In genomic region chr17:39450847-39451581, GRCh38 we compare ENCODE assay signal across 8 cellular contexts. TPM values are rescaled to one million over a fixed set of nuclear protein-coding genes. Genes with fewer than 3 reads are reported as not detected.
DNase-seq lines count a peak whose midpoint lies in the region; ATAC-seq, FAIRE-seq and TF ChIP-seq lines count a peak whose summit lies in the region.

Gene MED1 (minus strand): TSS chr17:39451263. CDS start chr17:39451062, 201 bp downstream.

- H3K9me2 ChIP-seq in OCI-LY1 (ENCODE audit: low read depth, low read length), result no peaks in the 10 kb centered on the region

- H3K9ac ChIP-seq in HUES64 (ENCODE audit: low read depth, low read length) (peak within 1 kb of the TSS; percentile 98), OCI-LY1 (ENCODE audit: low read length) (peak within 1 kb of the TSS; percentile 95)

- H3K4me3 Mint-ChIP-seq in mesothelial cell of epicardium, result peak within 1 kb of the TSS; percentile 99

- no peak within 1 kb of the TSS for H2AFZ ChIP-seq in OCI-LY1 (ENCODE audit: low read length)

- H3K27me3 ChIP-seq in HUES64 (ENCODE audit: insufficient read depth, low read length), result no peaks in the 10 kb centered on the region
- H3K27me3 ChIP-seq in OCI-LY1 (ENCODE audit: insufficient read depth, low read length), result no peaks in the 10 kb centered on the region

- no peaks in the 10 kb centered on the region for H3K27me3 Mint-ChIP-seq in mesothelial cell of epicardium (ENCODE audit: low read depth)

- DNase-seq in Caki2 (ENCODE audit: low read depth) (peak; percentile 97), mesothelial cell of epicardium (ENCODE audit: low spot score in 2 of 2, unreplicated experiment in 2 of 2) (peak; percentile 86 to 90)
- peak; percentile 89 for DNase-seq in activated CD8-positive, alpha-beta memory T cell treated with anti-CD3 and anti-CD28 coated beads, Interleukin-2, amount 50 U/mL, for 4 hours
- DNase-seq in stimulated activated CD8-positive, alpha-beta memory T cell treated with anti-CD3 and anti-CD28 coated beads, Interleukin-15, amount 100 ng/mL, for 48 hours (ENCODE audit: low read depth in 2 of 2), result peak; percentile 87 to 91

- no peaks in the 10 kb centered on the region for H3F3A ChIP-seq in OCI-LY1 (ENCODE audit: insufficient read depth, low read length)

- H3K27ac Mint-ChIP-seq in mesothelial cell of epicardium, result peak within 1 kb of the TSS; percentile 100

- H3K4me3 ChIP-seq in HUES64 (ENCODE audit: low read length), result peak within 1 kb of the TSS; percentile 86
- H3K4me3 ChIP-seq in OCI-LY1 (ENCODE audit: low read depth, low read length, poor library complexity, severe bottlenecking), result peak within 1 kb of the TSS; percentile 89

- in situ Hi-C loops in Caki2 (cut with HindIII; ENCODE audit: low pct_unique_long_range_greater_than_20kb, low sequenced_read_pairs), result loop anchor here (5.0 kb wide), 1 partner anchor 44 kb away; no protein-coding TSS in a partner anchor

- peaks cover 10% of the 10 kb centered on the region for H3K36me3 Mint-ChIP-seq in mesothelial cell of epicardium

- H3K36me3 ChIP-seq in HUES64 (ENCODE audit: insufficient read depth, low read length) (peaks cover 24% of the 10 kb centered on the region), OCI-LY1 (ENCODE audit: insufficient read depth, low read length) (peaks cover 15% of the 10 kb centered on the region)

- H3K27ac ChIP-seq in HUES64 (ENCODE audit: low read depth, low read length), result peak within 1 kb of the TSS; percentile 89
- peak within 1 kb of the TSS; percentile 58 for H3K27ac ChIP-seq in OCI-LY1 (ENCODE audit: low read depth, low read length, poor library complexity, severe bottlenecking)

- H4K20me1 ChIP-seq in OCI-LY1 (ENCODE audit: insufficient read depth, low read length), result no peaks in the 10 kb centered on the region

- TF ChIP-seq CTCF in OCI-LY1 (IDR thresholded peaks at IDR 0.05; ENCODE audit: low read length), result no peak
- no peak for TF ChIP-seq CTCF in mesothelial cell of epicardium (IDR thresholded peaks at IDR 0.05; ENCODE audit: unreplicated experiment)

- FAIRE-seq in endometrium (lab: Jason Lieb, UNC), result peak; percentile 81

- peaks cover 24% of the 10 kb centered on the region for H3K79me2 ChIP-seq in OCI-LY1 (ENCODE audit: insufficient read depth, low read length)

- peaks cover 14% of the 10 kb centered on the region for H3K4me1 Mint-ChIP-seq in mesothelial cell of epicardium

- peak within 1 kb of the TSS; percentile 91 for H3K4me2 ChIP-seq in OCI-LY1 (ENCODE audit: low read length)

- no peaks in the 10 kb centered on the region for H3K9me3 Mint-ChIP-seq in mesothelial cell of epicardium

- H3K9me3 ChIP-seq in HUES64 (ENCODE audit: insufficient read depth, low read depth, low read length), result no peaks in the 10 kb centered on the region
- no peaks in the 10 kb centered on the region for H3K9me3 ChIP-seq in OCI-LY1 (ENCODE audit: low read length)

- no peaks in the 10 kb centered on the region for H3K4me1 ChIP-seq in HUES64 (ENCODE audit: insufficient read depth, low read length)
- peaks cover 31% of the 10 kb centered on the region for H3K4me1 ChIP-seq in OCI-LY1 (ENCODE audit: insufficient read depth, low read length, severe bottlenecking)

- peak; percentile 84 for ATAC-seq in GM21447 (IDR thresholded peaks at IDR 0.05; ENCODE audit: unreplicated experiment)

- under 1% methylated on average over 37 of the region's 37 CpGs for WGBS in HUES64

RNA-seq across cellular contexts. Expression of gene MED1, which starts in this region (rescaled TPM):
- total RNA-seq in Caki2 (2014; rRNA removed; shearing (Covaris generic); ENCODE audit: low replicate concordance), result 10.0 and 29.8 TPM in 2 replicates
- 35.9 TPM for polyA plus RNA-seq in HUES64 (2013, experiment 1 of 2)
- polyA plus RNA-seq in HUES64 (2013, experiment 2 of 2), result 37.2 TPM
- 43.9 to 47.3 TPM (median 44.4 TPM) in 3 replicates for total RNA-seq in mesothelial cell of epicardium

Comparison
In these comparisons a context has a peak if more than half of its experiments do, and no peak if none do; other contexts are left out.
1. Peak in every context shown above with its lines: DNase-seq, ATAC-seq, H3K4me3 ChIP-seq and H3K27ac ChIP-seq.